ENCODE assay signal across 16 cellular contexts in the genomic region with DNA sequence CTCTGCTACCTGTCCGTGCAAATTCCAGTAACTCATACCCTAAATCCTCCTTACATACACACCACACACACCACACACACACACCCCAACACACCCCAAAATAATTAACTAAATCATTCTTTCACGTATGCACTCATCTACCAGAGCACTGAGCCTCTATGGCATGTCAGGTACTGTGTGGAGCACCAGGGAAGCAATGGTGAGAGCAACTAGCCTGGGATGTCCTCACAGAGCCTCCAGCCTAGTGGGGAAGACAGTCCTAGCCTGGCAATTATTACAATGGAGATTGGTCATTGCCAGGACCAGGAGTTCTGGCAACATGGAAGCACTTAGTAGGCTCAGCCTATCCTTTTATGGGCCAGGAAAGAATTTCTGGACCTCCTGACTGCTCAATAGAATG.
"Had no signal": no experiment of that assay in that cellular context is flagged by ENCODE, and none has a peak within 500 bp of the region (broad histone marks: within the 10 kb centered on the region; RNA-seq: fewer than 3 reads in every experiment).

No MANE protein-coding gene starts in this region.

- FAIRE-seq: colon had no signal

- H2AFZ ChIP-seq: neural progenitor cell had no signal

- DNase-seq: activated CD4-positive, alpha-beta T cell treated with anti-CD3 and anti-CD28 coated beads for 1 hour; activated CD4-positive, alpha-beta T cell treated with anti-CD3 and anti-CD28 coated beads, Interleukin-2, amount 50 U/mL, for 48 hours; activated gamma-delta T cell; activated T-cell treated with anti-CD3 and anti-CD28 coated beads, Interleukin-2, amount 50 U/mL, for 4 hours; caudate nucleus; heart left ventricle; left lung; psoas muscle; right cardiac atrium; T-helper 17 cell; testis had no signal

- H3K4me1 ChIP-seq: left lung, neural progenitor cell, psoas muscle, testis had no signal

- ATAC-seq: gastroesophageal sphincter, left lung, psoas muscle, T-helper 17 cell had no signal

- H3K27ac ChIP-seq: gastroesophageal sphincter, heart left ventricle, neural progenitor cell, psoas muscle, testis, WERI-Rb-1 had no signal

- H3K27me3 ChIP-seq: gastroesophageal sphincter, heart left ventricle, left lung, neural progenitor cell, testis had no signal

- H3K36me3 ChIP-seq: gastroesophageal sphincter, heart left ventricle, left lung, neural progenitor cell, WERI-Rb-1 had no signal

- H3K4me3 ChIP-seq: gastroesophageal sphincter, heart left ventricle, left lung, neural progenitor cell, psoas muscle, skin epidermis, testis had no signal

- H3K9ac ChIP-seq: neural progenitor cell had no signal

- H3K4me2 ChIP-seq: neural progenitor cell had no signal

- H3K9me3 ChIP-seq: gastroesophageal sphincter, heart left ventricle, left lung, psoas muscle, testis had no signal
